9 cellular contexts compared by ENCODE assay signal in the genomic region with DNA sequence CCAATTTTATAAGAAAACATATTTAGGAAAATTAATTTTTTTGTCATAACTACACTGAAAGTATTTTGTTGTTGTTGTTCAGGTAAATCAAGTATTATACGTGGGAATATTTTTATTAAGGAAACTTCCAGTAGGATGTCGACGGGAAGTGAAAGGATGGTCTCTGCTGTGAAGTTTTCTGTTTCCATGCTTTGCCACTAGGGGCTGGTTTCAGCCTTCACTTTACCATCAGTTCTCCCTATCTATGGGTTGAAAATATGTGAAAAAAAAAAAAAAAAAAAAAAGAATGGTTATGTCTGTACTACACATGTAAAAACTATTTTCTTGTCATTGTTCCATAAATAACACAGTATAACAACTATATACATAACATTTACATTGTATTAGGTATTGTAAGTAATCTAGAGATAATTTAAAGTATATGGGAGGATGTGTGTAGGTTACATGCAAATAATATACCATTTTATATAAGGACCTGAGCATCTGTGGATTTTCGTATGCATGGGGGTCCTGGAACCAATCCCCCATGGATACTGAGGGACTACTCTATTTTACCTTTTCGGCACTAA.
DNase-seq lines count a peak whose midpoint lies in the region; ATAC-seq, FAIRE-seq and TF ChIP-seq lines count a peak whose summit lies in the region.
"Had no signal": no experiment of that assay in that cellular context is flagged by ENCODE, and none has a peak within 500 bp of the region (broad histone marks: within the 10 kb centered on the region; RNA-seq: fewer than 3 reads in every experiment).

No MANE protein-coding gene starts in this region.

- CTCF ChIA-PET in IMR-90 (lab: Yijun Ruan, JAX) = interaction anchor here (0.6 to 2.6 kb wide), 5 partner anchors 8 to 64 kb away, joined by 3 to 11 read pairs (median 3); no protein-coding TSS in a partner anchor

- H4K8ac ChIP-seq in IMR-90 (ENCODE audit: low read depth in 2 of 2, low read length in 2 of 2) = no peak overlapping the region; a peak in 1 of 4 replicates

- 0 out of 3 replicates have a peak overlapping the region, but pooled peaks have one; percentile 88 for H2BK15ac ChIP-seq in IMR-90 (ENCODE audit: low read depth, low read length)

- no TSS peak for BruUV-seq in IMR-90 (replicated peaks; lab: Mats Ljungman, UMichigan)

- no peak overlapping the region for H3K14ac ChIP-seq in IMR-90 (replicated peaks; ENCODE audit: low read depth, low read length)

- H2BK5ac ChIP-seq in IMR-90 (ENCODE audit: low read depth, low read length, poor library complexity, severe bottlenecking) = peak overlapping the region; percentile 9

- no peak overlapping the region for H4K91ac ChIP-seq in IMR-90 (ENCODE audit: insufficient read depth, low read depth, low read length)

- H3K27ac Mint-ChIP-seq in astrocyte (ENCODE audit: unreplicated experiment) = no peak overlapping the region

- in situ Hi-C loops in IMR-90 (cut with MboI; ENCODE audit: low sequenced_read_pairs) = loop anchor here (25.0 kb wide), 1 partner anchor 126 kb away; a partner anchor contains a TSS

- no peak overlapping the region for H2AK5ac ChIP-seq in IMR-90 (ENCODE audit: low read depth, low read length)

- H3K36me3 Mint-ChIP-seq in astrocyte (ENCODE audit: low read depth, unreplicated experiment) = no peaks in the 10 kb centered on the region

- peak; percentile 71 for DNase-seq in IMR-90
- DNase-seq in astrocyte (ENCODE audit: low read depth) = peak; percentile 36
- DNase-seq in MG63 = no peak
- no peak for DNase-seq in T-helper 9 cell
- no peak for DNase-seq in cortex of kidney (lab: John Stamatoyannopoulos, UW)

- no peak overlapping the region for H3K9ac ChIP-seq in IMR-90 (ENCODE audit: low read depth, low read length)
- H3K9ac ChIP-seq in astrocyte (ENCODE audit: low read length) = no peak overlapping the region
- H3K9ac ChIP-seq in liver (ENCODE audit: low read depth in 1 of 2, low read length in 2 of 2) = no peak overlapping the region

- H3K4me3 Mint-ChIP-seq in astrocyte (ENCODE audit: unreplicated experiment) = no peak overlapping the region

- H3K4me1 Mint-ChIP-seq in astrocyte (ENCODE audit: low read depth, unreplicated experiment) = peaks cover 19% of the 10 kb centered on the region

- no peak overlapping the region for H3K56ac ChIP-seq in IMR-90 (ENCODE audit: extremely low read depth, insufficient read depth, low read length)

- H3K9me3 Mint-ChIP-seq in astrocyte (ENCODE audit: unreplicated experiment) = peaks cover 3% of the 10 kb centered on the region

- TF ChIP-seq RAD21 in IMR-90 (IDR thresholded peaks at IDR 0.05; ENCODE audit: low read length) (peak; percentile 63), liver (IDR thresholded peaks at IDR 0.05) (peak; percentile 34 to 63)

- H4K20me1 ChIP-seq in IMR-90 (ENCODE audit: insufficient read depth, low read length) = no peaks in the 10 kb centered on the region; the same call in 1 of the 2 replicates
- H4K20me1 ChIP-seq in astrocyte (ENCODE audit: insufficient read depth, low read length) = no peaks in the 10 kb centered on the region

- POLR2A ChIA-PET in IMR-90 (lab: Charles Lee; ENCODE audit: unreplicated experiment) = no interaction called here

- no peak overlapping the region for H4K5ac ChIP-seq in IMR-90 (ENCODE audit: low read depth, low read length)

- H3K27me3 ChIP-seq in IMR-90 (ENCODE audit: control insufficient read depth, insufficient read depth, low read length) (no peaks in the 10 kb centered on the region), astrocyte (ENCODE audit: insufficient read depth, low read length) (no peaks in the 10 kb centered on the region), liver (ENCODE audit: control insufficient read depth in 4 of 4, insufficient read depth in 4 of 4, low read length in 3 of 4) (no peaks in the 10 kb centered on the region), MG63 (no peaks in the 10 kb centered on the region)

- H3K27ac ChIP-seq in C4-2B (no peak overlapping the region), IMR-90 (ENCODE audit: insufficient read depth, low read length) (no peak overlapping the region), astrocyte (ENCODE audit: low read depth, low read length) (no peak overlapping the region), liver (ENCODE audit: low read depth in 1 of 2, low read length in 2 of 2) (no peak overlapping the region)

- dilution Hi-C loops in IMR-90 (cut with HindIII; ENCODE audit: low sequenced_read_pairs, unreplicated experiment) = no loop called here

- WGBS in IMR-90 (ENCODE audit: extremely low coverage in 2 of 2, insufficient read length in 1 of 2), 2 experiments = no CpG with 5 or more reads among the region's 5 CpGs
- 67% methylated on average over 5 of the region's 5 CpGs for WGBS in liver

- H3K4me1 ChIP-seq in IMR-90 (ENCODE audit: control insufficient read depth, insufficient read depth, low read length) = peaks cover 26% of the 10 kb centered on the region
- peaks cover 19% of the 10 kb centered on the region for H3K4me1 ChIP-seq in astrocyte (ENCODE audit: insufficient read depth, low read length)
- peaks cover 0 to 6% (median 4%) of the 10 kb centered on the region in 4 donors for H3K4me1 ChIP-seq in liver (ENCODE audit: control insufficient read depth in 4 of 4, insufficient read depth in 4 of 4, low read length in 3 of 4)

- H3K9me1 ChIP-seq in IMR-90 (ENCODE audit: insufficient read depth, low read length) = peaks cover 20% of the 10 kb centered on the region

- TF ChIP-seq POLR2A in IMR-90 (IDR thresholded peaks at IDR 0.05; ENCODE audit: low read depth, low read length) = no peak

- H3K4me2 ChIP-seq in IMR-90 (ENCODE audit: low read depth, low read length) (no peak overlapping the region), astrocyte (ENCODE audit: low read length) (no peak overlapping the region)

- H3K4me3 ChIP-seq in IMR-90 (ENCODE audit: insufficient read depth, low read depth, low read length) = no peak overlapping the region
- no peak overlapping the region for H3K4me3 ChIP-seq in astrocyte (ENCODE audit: insufficient read depth, low read depth, low read length)
- no peak overlapping the region for H3K4me3 ChIP-seq in liver (ENCODE audit: low read depth in 1 of 3, low read length in 3 of 3)
- H3K4me3 ChIP-seq in MG63 = no peak overlapping the region
- H3K4me3 ChIP-seq: lung had no signal

- peak overlapping the region; percentile 95; the same call in 1 of the 2 replicates for H3K4ac ChIP-seq in IMR-90 (ENCODE audit: low read depth, low read length)

- no peak overlapping the region for H2BK20ac ChIP-seq in IMR-90 (ENCODE audit: low read depth, low read length)

- no peaks in the 10 kb centered on the region for H3K27me3 Mint-ChIP-seq in astrocyte (ENCODE audit: low read depth, unreplicated experiment)

- TF ChIP-seq CTCF in C4-2B (conservative IDR thresholded peaks at IDR 0.05) (peak; percentile 76), IMR-90 (conservative IDR thresholded peaks at IDR 0.05; ENCODE audit: low read depth, low read length) (peak; percentile 69), astrocyte (IDR thresholded peaks at IDR 0.05; ENCODE audit: insufficient read depth, low read depth, low read length) (peak; percentile 80), liver (IDR thresholded peaks at IDR 0.05; ENCODE audit: low read depth, low read length, missing input control) (peak; percentile 59)

- H3K9me3 ChIP-seq in IMR-90 (ENCODE audit: control insufficient read depth, insufficient read depth, low read length) = peaks cover 5% of the 10 kb centered on the region
- H3K9me3 ChIP-seq in astrocyte (ENCODE audit: insufficient read depth, low read depth, low read length) = no peaks in the 10 kb centered on the region
- H3K9me3 ChIP-seq in liver (ENCODE audit: control insufficient read depth in 4 of 4, low read length in 3 of 4) = no peaks in the 10 kb centered on the region
- H3K9me3 ChIP-seq in MG63 = peaks cover 16% of the 10 kb centered on the region

- H3K23ac ChIP-seq in IMR-90 (ENCODE audit: low read depth, low read length) = no peak overlapping the region

- ATAC-seq in IMR-90 (ENCODE audit: low read depth) = no peak
- ATAC-seq in HG03378 (IDR thresholded peaks at IDR 0.05; ENCODE audit: unreplicated experiment) = no peak

- FAIRE-seq in astrocyte (lab: Jason Lieb, UNC) = no peak

- H2AK9ac ChIP-seq in IMR-90 (replicated peaks; ENCODE audit: low read depth, low read length, poor library complexity) = peak overlapping the region; percentile 61

- H2BK120ac ChIP-seq in IMR-90 (ENCODE audit: low read depth, low read length) = peak overlapping the region; percentile 96; the same call in 1 of the 2 replicates

- H3K79me2 ChIP-seq in astrocyte (ENCODE audit: insufficient read depth, low read length) = peaks cover 7% of the 10 kb centered on the region

- H3K79me1 ChIP-seq in IMR-90 (ENCODE audit: low read depth in 1 of 2, low read length in 2 of 2) = peaks cover 8 to 25% of the 10 kb centered on the region in 2 experiments; a peak in 3 of 4 replicates

- no peak overlapping the region for H2AFZ ChIP-seq in IMR-90 (replicated peaks; ENCODE audit: low read length, poor library complexity)
- H2AFZ ChIP-seq in astrocyte (ENCODE audit: low read depth, low read length) = no peak overlapping the region

- intact Hi-C loops in IMR-90 (cut with micrococcal nuclease) = loop anchor here (2.0 kb wide), 1 partner anchor 64 kb away; no protein-coding TSS in a partner anchor

- no peak overlapping the region for H3K18ac ChIP-seq in IMR-90 (ENCODE audit: low read depth, low read length)

- H3K36me3 ChIP-seq in IMR-90 (ENCODE audit: control insufficient read depth, insufficient read depth, low read length) (no peaks in the 10 kb centered on the region), astrocyte (ENCODE audit: insufficient read depth, low read length) (no peaks in the 10 kb centered on the region), liver (ENCODE audit: control insufficient read depth in 4 of 4, insufficient read depth in 3 of 4, low read depth in 1 of 4, low read length in 3 of 4) (no peaks in the 10 kb centered on the region), MG63 (peaks cover 9% of the 10 kb centered on the region)

TF ChIP-seq in IMR-90, 13 proteins besides CTCF, POLR2A, EP300 and RAD21:
- TF ChIP-seq MXI1 (IDR thresholded peaks at IDR 0.05; ENCODE audit: borderline replicate concordance, low read depth, low read length) (no peak), RFX5 (IDR thresholded peaks at IDR 0.05; ENCODE audit: low read depth, low read length) (no peak), SMC3 (IDR thresholded peaks at IDR 0.05; ENCODE audit: low read depth, low read length) (peak; percentile 58)
TF ChIP-seq in IMR-90: peak in this region for 1.

TF ChIP-seq in liver, 16 proteins besides CTCF, POLR2A, EP300 and RAD21 (continues in another document):
- TF ChIP-seq EGR1 (IDR thresholded peaks at IDR 0.05; ENCODE audit: low read depth in 2 of 2) (no peak), FOXA2 (IDR thresholded peaks at IDR 0.05) (no peak), HNF4A (conservative IDR thresholded peaks at IDR 0.05) (no peak), SP1 (IDR thresholded peaks at IDR 0.05) (no peak), GABPA (IDR thresholded peaks at IDR 0.05 in 1 of 2, conservative IDR thresholded peaks at IDR 0.05 in 1 of 2) (no peak), NR2F2 (IDR thresholded peaks at IDR 0.05) (no peak)
- TF ChIP-seq, protein P1, sequence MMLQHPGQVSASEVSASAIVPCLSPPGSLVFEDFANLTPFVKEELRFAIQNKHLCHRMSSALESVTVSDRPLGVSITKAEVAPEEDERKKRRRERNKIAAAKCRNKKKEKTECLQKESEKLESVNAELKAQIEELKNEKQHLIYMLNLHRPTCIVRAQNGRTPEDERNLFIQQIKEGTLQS (IDR thresholded peaks at IDR 0.05) = no peak

Comparison
In these comparisons a context has a peak if more than half of its experiments do, and no peak if none do; other contexts are left out.
1. DNase-seq: peak in IMR-90 (single experiment) and astrocyte (single experiment); none in MG63 (single experiment), T-helper 9 cell (single experiment) and cortex of kidney (single experiment).
2. Peak in every context shown above with its lines, with median percentiles within 50 percentile points of each other: CTCF ChIP-seq.